26 cellular contexts compared by ENCODE assay signal in genomic region chr21:45284456-45284741, GRCh38.
"Had no signal": no experiment of that assay in that cellular context is flagged by ENCODE, and none has a peak within 500 bp of the region (broad histone marks: within the 10 kb centered on the region; RNA-seq: fewer than 3 reads in every experiment).

No MANE protein-coding gene starts in this region.

- H3K9me3 Mint-ChIP-seq: activated CD4-positive, alpha-beta memory T cell treated with anti-CD3 and anti-CD28 coated beads, Interleukin-2, amount 10 ng/mL, durations not matched to agents 7 days and 5 days; activated CD4-positive, alpha-beta T cell treated with anti-CD3 and anti-CD28 coated beads, Interleukin-2, amount 10 ng/mL, durations not matched to agents 24 days and 14 days; central memory CD8-positive, alpha-beta T cell; naive thymus-derived CD4-positive, alpha-beta T cell; stimulated activated effector memory CD8-positive, alpha-beta T cell treated with anti-CD3 and anti-CD28 coated beads, Interleukin-12 subunit alpha, Interleukin-12 subunit beta, amount 100 ng/mL, for 72 hours; stimulated activated naive CD8-positive, alpha-beta T cell treated with anti-CD3 and anti-CD28 coated beads, Interleukin-15, amount 100 ng/mL, for 72 hours had no signal

- H3K27me3 ChIP-seq: adrenal gland, ascending aorta, gastroesophageal sphincter, heart left ventricle, neutrophil, pancreas, right lobe of liver, suprapubic skin, transverse colon, vagina had no signal

- H3K4me3 Mint-ChIP-seq: activated CD4-positive, alpha-beta memory T cell treated with anti-CD3 and anti-CD28 coated beads, Interleukin-2, amount 10 ng/mL, durations not matched to agents 7 days and 5 days; activated CD4-positive, alpha-beta T cell treated with anti-CD3 and anti-CD28 coated beads, Interleukin-2, amount 10 ng/mL, durations not matched to agents 24 days and 14 days; central memory CD8-positive, alpha-beta T cell; stimulated activated effector memory CD8-positive, alpha-beta T cell treated with anti-CD3 and anti-CD28 coated beads, Interleukin-12 subunit alpha, Interleukin-12 subunit beta, amount 100 ng/mL, for 72 hours; stimulated activated naive CD8-positive, alpha-beta T cell treated with anti-CD3 and anti-CD28 coated beads, Interleukin-15, amount 100 ng/mL, for 72 hours had no signal

- DNase-seq: activated CD4-positive, alpha-beta memory T cell treated with anti-CD3 and anti-CD28 coated beads, Interleukin-2, amount 10 ng/mL, durations not matched to agents 7 days and 5 days; activated CD4-positive, alpha-beta T cell treated with anti-CD3 and anti-CD28 coated beads, Interleukin-2, amount 10 ng/mL, durations not matched to agents 24 days and 14 days; activated gamma-delta T cell treated with Interleukin-2 at 50 U/mL for 16 hours; heart left ventricle; islet precursor cell; naive thymus-derived CD4-positive, alpha-beta T cell; stimulated activated CD4-positive, alpha-beta T cell treated with anti-CD3 and anti-CD28 coated beads, Interleukin-2, amount 100 ng/mL, for 24 hours; stimulated activated naive CD8-positive, alpha-beta T cell treated with anti-CD3 and anti-CD28 coated beads, Interleukin-15, amount 100 ng/mL, for 72 hours; SW 1271 had no signal

- H3K4me3 ChIP-seq: adrenal gland, ascending aorta, gastroesophageal sphincter, heart left ventricle, lung, pancreas, right lobe of liver, SK-N-MC, skin epidermis, suprapubic skin, transverse colon, vagina had no signal

- FAIRE-seq: colon, pancreas had no signal

- H3K27me3 Mint-ChIP-seq: activated CD4-positive, alpha-beta memory T cell treated with anti-CD3 and anti-CD28 coated beads, Interleukin-2, amount 10 ng/mL, durations not matched to agents 7 days and 5 days; activated naive CD8-positive, alpha-beta T cell; central memory CD8-positive, alpha-beta T cell; stimulated activated naive CD8-positive, alpha-beta T cell treated with anti-CD3 and anti-CD28 coated beads, Interleukin-15, amount 100 ng/mL, for 72 hours had no signal

- H3K27ac ChIP-seq: adrenal gland, ascending aorta, epithelial cell of prostate, gastroesophageal sphincter, heart left ventricle, neutrophil, pancreas, right lobe of liver, SK-N-MC, skin epidermis, suprapubic skin, transverse colon, vagina had no signal

- H3K9me3 ChIP-seq: adrenal gland, ascending aorta, gastroesophageal sphincter, heart left ventricle, neutrophil, pancreas, right lobe of liver, suprapubic skin, transverse colon, vagina had no signal

- H3K27ac Mint-ChIP-seq: activated CD4-positive, alpha-beta T cell treated with anti-CD3 and anti-CD28 coated beads, Interleukin-2, amount 10 ng/mL, durations not matched to agents 24 days and 14 days; activated naive CD8-positive, alpha-beta T cell; naive thymus-derived CD4-positive, alpha-beta T cell; stimulated activated effector memory CD8-positive, alpha-beta T cell treated with anti-CD3 and anti-CD28 coated beads, Interleukin-12 subunit alpha, Interleukin-12 subunit beta, amount 100 ng/mL, for 72 hours had no signal
